In genomic region chr2:168802825-168803726, GRCh38 we compare ENCODE assay signal across 15 cellular contexts. TPM values are rescaled to one million over a fixed set of nuclear protein-coding genes. Genes with fewer than 3 reads are reported as not detected.
A peak's percentile ranks its signal among the peaks of the same experiment; 100 is the strongest.
DNase-seq lines count a peak whose midpoint lies in the region; ATAC-seq and TF ChIP-seq lines count a peak whose summit lies in the region.
"Had no signal": no experiment of that assay in that cellular context is flagged by ENCODE, and none has a peak within 500 bp of the region (broad histone marks: within the 10 kb centered on the region; RNA-seq: fewer than 3 reads in every experiment).

No MANE protein-coding gene starts in this region.

- no peaks in the 10 kb centered on the region for H3K27me3 Mint-ChIP-seq in progenitor cell of endocrine pancreas
- no peaks in the 10 kb centered on the region for H3K27me3 Mint-ChIP-seq in CD4-positive, alpha-beta T cell

- no peak for ATAC-seq in gastroesophageal sphincter
- no peak for ATAC-seq in CD4-positive, alpha-beta T cell (ENCODE audit: poor library complexity)
- ATAC-seq: natural killer cell had no signal

- peak overlapping the region; percentile 87 for H3K27ac Mint-ChIP-seq in progenitor cell of endocrine pancreas
- no peak overlapping the region for H3K27ac Mint-ChIP-seq in CD4-positive, alpha-beta T cell
- H3K27ac Mint-ChIP-seq: natural killer cell had no signal

- TF ChIP-seq CTCF in 22Rv1 (IDR thresholded peaks at IDR 0.05), result no peak
- no peak for TF ChIP-seq CTCF in LNCaP clone FGC (IDR thresholded peaks at IDR 0.05; ENCODE audit: control insufficient read depth, extremely low read depth, insufficient read depth)
- no peak for TF ChIP-seq CTCF in gastroesophageal sphincter (IDR thresholded peaks at IDR 0.05)
- no peak for TF ChIP-seq CTCF in progenitor cell of endocrine pancreas (IDR thresholded peaks at IDR 0.05; ENCODE audit: unreplicated experiment)
- TF ChIP-seq CTCF in CD4-positive, alpha-beta T cell (IDR thresholded peaks at IDR 0.05), result no peak

- CTCF ChIA-PET in CD4-positive, alpha-beta T cell (lab: Charles Lee), result no interaction called here

- H3K27me3 ChIP-seq in gastroesophageal sphincter, result no peaks in the 10 kb centered on the region
- H3K27me3 ChIP-seq in CD4-positive, alpha-beta T cell (ENCODE audit: control insufficient read depth, insufficient read depth, low read length), result no peaks in the 10 kb centered on the region
- H3K27me3 ChIP-seq: BE2C had no signal

- H3K9me3 ChIP-seq in gastroesophageal sphincter, result no peaks in the 10 kb centered on the region
- H3K9me3 ChIP-seq in CD4-positive, alpha-beta T cell (ENCODE audit: control insufficient read depth, low read length), result no peaks in the 10 kb centered on the region
- H3K9me3 ChIP-seq: BE2C had no signal

- WGBS in gastroesophageal sphincter (ENCODE audit: low coverage in 1 of 2), 2 donors, result 71 to 77% methylated on average over 2 to 3 of the region's 5 CpGs

- H3K4me3 Mint-ChIP-seq in progenitor cell of endocrine pancreas (ENCODE audit: low read depth), result peak overlapping the region; percentile 27
- H3K4me3 Mint-ChIP-seq in CD4-positive, alpha-beta T cell, result no peak overlapping the region
- H3K4me3 Mint-ChIP-seq: natural killer cell had no signal

- H3K4me3 ChIP-seq in LNCaP clone FGC (ENCODE audit: low read depth, low read length) (peak overlapping the region; percentile 51), gastroesophageal sphincter (peak overlapping the region; percentile 27)

- intact Hi-C loops in CD4-positive, alpha-beta T cell (cut with DNase I, micrococcal nuclease), result no loop called here

- POLR2A ChIA-PET in CD4-positive, alpha-beta T cell (lab: Charles Lee), result no interaction called here

- H3K9me3 Mint-ChIP-seq in progenitor cell of endocrine pancreas (ENCODE audit: low read depth), result no peaks in the 10 kb centered on the region
- H3K9me3 Mint-ChIP-seq in CD4-positive, alpha-beta T cell, result no peaks in the 10 kb centered on the region
- H3K9me3 Mint-ChIP-seq: natural killer cell had no signal

- no peak for TF ChIP-seq POLR2A in gastroesophageal sphincter (IDR thresholded peaks at IDR 0.05)

- TF ChIP-seq EP300 in gastroesophageal sphincter (IDR thresholded peaks at IDR 0.05), result no peak

- no peaks in the 10 kb centered on the region for H3K36me3 ChIP-seq in gastroesophageal sphincter
- H3K36me3 ChIP-seq: BE2C had no signal

- H3K36me3 Mint-ChIP-seq in progenitor cell of endocrine pancreas (ENCODE audit: insufficient read depth), result no peaks in the 10 kb centered on the region
- H3K36me3 Mint-ChIP-seq in CD4-positive, alpha-beta T cell (ENCODE audit: low read depth), result no peaks in the 10 kb centered on the region
- H3K36me3 Mint-ChIP-seq: natural killer cell had no signal

- peak overlapping the region; percentile 66 for H3K27ac ChIP-seq in 22Rv1
- H3K27ac ChIP-seq in gastroesophageal sphincter, result peak overlapping the region; percentile 9 to 44 (median 30)
- no peak overlapping the region for H3K27ac ChIP-seq in CD4-positive, alpha-beta T cell (ENCODE audit: low read depth, low read length)
- H3K27ac ChIP-seq: VCaP had no signal

- DNase-seq in LNCaP clone FGC (ENCODE audit: low read depth) (peak; percentile 59), progenitor cell of endocrine pancreas (ENCODE audit: low spot score, unreplicated experiment) (no peak), HPDE6-E6E7 (ENCODE audit: extremely low spot score) (no peak), NCI-H2196 (lab: John Stamatoyannopoulos, UW; ENCODE audit: unreplicated experiment) (no peak), putamen (ENCODE audit: low spot score) (no peak)
- DNase-seq in CD4-positive, alpha-beta T cell, result no peak
- DNase-seq: BE2C, EL, natural killer cell, NCI-H1048, NCI-H526 treated with DMSO at 0.1 percent for 48 hours, SIG-M5 had no signal

- H3K4me1 Mint-ChIP-seq in progenitor cell of endocrine pancreas (ENCODE audit: low read depth), result peaks cover 60% of the 10 kb centered on the region
- H3K4me1 Mint-ChIP-seq in CD4-positive, alpha-beta T cell (ENCODE audit: low read depth), result no peaks in the 10 kb centered on the region
- H3K4me1 Mint-ChIP-seq: natural killer cell had no signal

- H3K4me1 ChIP-seq in gastroesophageal sphincter, result no peaks in the 10 kb centered on the region
- H3K4me1 ChIP-seq: BE2C had no signal

RNA-seq across cellular contexts. Expression of gene NOSTRIN, which starts 0.6 kb away (rescaled TPM):
- total RNA-seq in gastroesophageal sphincter, result 10 to 100 TPM; 12.5 to 22.5 (median 16.1) TPM
- 4.0 and 4.3 TPM in 2 replicates for total RNA-seq in progenitor cell of endocrine pancreas
- total RNA-seq in CD4-positive, alpha-beta T cell, result 1 to 10 TPM in 1 of 2 experiments, under 1 TPM in 1; 0.92 to 1.0 TPM
